In genomic region chr9:534886-535285, GRCh38 we compare ENCODE assay signal across 16 cellular contexts. TPM values are rescaled to one million over a fixed set of nuclear protein-coding genes. Genes with fewer than 3 reads are reported as not detected.
A peak's percentile ranks its signal among the peaks of the same experiment; 100 is the strongest.
DNase-seq lines count a peak whose midpoint lies in the region; ATAC-seq and TF ChIP-seq lines count a peak whose summit lies in the region.
"Had no signal": no experiment of that assay in that cellular context is flagged by ENCODE, and none has a peak within 500 bp of the region (broad histone marks: within the 10 kb centered on the region; RNA-seq: fewer than 3 reads in every experiment).

No MANE protein-coding gene starts in this region.

- no peaks in the 10 kb centered on the region for H3K36me3 Mint-ChIP-seq in stimulated activated effector memory CD8-positive, alpha-beta T cell treated with anti-CD3 and anti-CD28 coated beads, Interleukin-12 subunit alpha, Interleukin-12 subunit beta, amount 100 ng/mL, for 72 hours

- H3K4me1 ChIP-seq in PC-3 (ENCODE audit: insufficient read depth, low read length) (peaks cover 20% of the 10 kb centered on the region), tibial nerve (peaks cover 0 to 69% (median 22%) of the 10 kb centered on the region in 4 donors)
- H3K4me1 ChIP-seq: left lung had no signal

- no peaks in the 10 kb centered on the region for H3K4me1 Mint-ChIP-seq in stimulated activated effector memory CD8-positive, alpha-beta T cell treated with anti-CD3 and anti-CD28 coated beads, Interleukin-12 subunit alpha, Interleukin-12 subunit beta, amount 100 ng/mL, for 72 hours

- CTCF ChIA-PET in PC-3 (lab: Charles Lee) = no interaction called here

- peaks cover 54% of the 10 kb centered on the region for H3K79me2 ChIP-seq in PC-3 (ENCODE audit: low read length)

- H3F3A ChIP-seq in PC-3 (ENCODE audit: low read length, unreplicated experiment) = no peaks in the 10 kb centered on the region

- H2AFZ ChIP-seq in PC-3 (ENCODE audit: low read length) = no peak overlapping the region

- H3K9ac ChIP-seq in PC-3 (ENCODE audit: low read length) = no peak overlapping the region

- no peak overlapping the region for H3K4me3 Mint-ChIP-seq in stimulated activated effector memory CD8-positive, alpha-beta T cell treated with anti-CD3 and anti-CD28 coated beads, Interleukin-12 subunit alpha, Interleukin-12 subunit beta, amount 100 ng/mL, for 72 hours

- H3K27ac ChIP-seq in PC-3 (ENCODE audit: low read length) = 0 out of 2 replicates have a peak overlapping the region, but pooled peaks have one; percentile 9
- peak overlapping the region in 48 of 59 donors; percentile 3 to 91 (median 68) for H3K27ac ChIP-seq in dorsolateral prefrontal cortex
- peak overlapping the region; percentile 57 to 88 (median 73) for H3K27ac ChIP-seq in tibial nerve
- H3K27ac ChIP-seq: left lung, neutrophil had no signal

- H3K9me3 Mint-ChIP-seq in stimulated activated effector memory CD8-positive, alpha-beta T cell treated with anti-CD3 and anti-CD28 coated beads, Interleukin-12 subunit alpha, Interleukin-12 subunit beta, amount 100 ng/mL, for 72 hours = no peaks in the 10 kb centered on the region

- TF ChIP-seq CTCF in PC-3 (conservative IDR thresholded peaks at IDR 0.05; ENCODE audit: low read depth, low read length) (no peak), dorsolateral prefrontal cortex (IDR thresholded peaks at IDR 0.05 in 54 of 56, conservative IDR thresholded peaks at IDR 0.05 in 2 of 56; ENCODE audit: low read depth in 1 of 56, partially characterized antibody in 56 of 56) (peak in 3 of 56 donors; percentile 23 to 42 (median 25)), tibial nerve (IDR thresholded peaks at IDR 0.05) (no peak)

- POLR2A ChIA-PET in PC-3 (lab: Charles Lee; ENCODE audit: unreplicated experiment) = no interaction called here

- H3K9me2 ChIP-seq in PC-3 (replicated peaks; ENCODE audit: low read length) = no peaks in the 10 kb centered on the region

- DNase-seq in PC-3 (peak; percentile 60), dorsolateral prefrontal cortex (peak; percentile 22 to 87 (median 78)), medulla oblongata (ENCODE audit: extremely low spot score) (peak; percentile 94), tibial nerve (ENCODE audit: low spot score in 2 of 2) (peak in 1 of 2 donors; percentile 21), GM19240 (ENCODE audit: insufficient read length, low spot score) (no peak), GDM1 (lab: John Stamatoyannopoulos, UW) (no peak)
- DNase-seq in stimulated activated effector memory CD8-positive, alpha-beta T cell treated with anti-CD3 and anti-CD28 coated beads, Interleukin-12 subunit alpha, Interleukin-12 subunit beta, amount 100 ng/mL, for 72 hours (ENCODE audit: low spot score in 2 of 2) = no peak
- DNase-seq: activated CD4-positive, alpha-beta T cell treated with anti-CD3 and anti-CD28 coated beads for 4 hours; activated gamma-delta T cell; cortex of kidney; left lung; NCI-H1694; NK-92 treated with Interleukin-12 subunit alpha and Interleukin-12 subunit beta, amount 100 ng/mL, for 24 hours; stimulated activated CD4-positive, alpha-beta T cell treated with anti-CD3 and anti-CD28 coated beads, Interleukin-2, amount 100 ng/mL, for 48 hours; stimulated activated naive CD4-positive, alpha-beta T cell treated with Interleukin-2 at 50 U/mL for 16 hours had no signal

- TF ChIP-seq POLR2A in tibial nerve (IDR thresholded peaks at IDR 0.05) = no peak

- intact Hi-C loops in PC-3 (cut with micrococcal nuclease) (loop anchor here (5.0 kb wide), 1 partner anchor 227 kb away; no protein-coding TSS in a partner anchor), dorsolateral prefrontal cortex (cut with DNase I) (no loop called here)

- WGBS in tibial nerve, 2 donors = 36 to 50% methylated on average over 4 of the region's 4 CpGs

- H3K9me3 ChIP-seq in PC-3 (ENCODE audit: low read length) = no peaks in the 10 kb centered on the region
- no peaks in the 10 kb centered on the region for H3K9me3 ChIP-seq in tibial nerve
- H3K9me3 ChIP-seq: neutrophil had no signal

- H4K20me1 ChIP-seq in PC-3 (ENCODE audit: low read length) = no peaks in the 10 kb centered on the region

- ATAC-seq in PC-3 = peak; percentile 37
- ATAC-seq in stimulated activated effector memory CD8-positive, alpha-beta T cell treated with anti-CD3 and anti-CD28 coated beads, Interleukin-12 subunit alpha, Interleukin-12 subunit beta, amount 100 ng/mL, for 72 hours = no peak
- ATAC-seq: left lung had no signal

- no peak overlapping the region for H3K27ac Mint-ChIP-seq in stimulated activated effector memory CD8-positive, alpha-beta T cell treated with anti-CD3 and anti-CD28 coated beads, Interleukin-12 subunit alpha, Interleukin-12 subunit beta, amount 100 ng/mL, for 72 hours

- H3K4me3 ChIP-seq in PC-3 (ENCODE audit: low read length) = no peak overlapping the region
- H3K4me3 ChIP-seq in dorsolateral prefrontal cortex = peak overlapping the region in 26 of 59 donors; percentile 0 to 35 (median 13)
- peak overlapping the region in 1 of 4 donors; percentile 2 for H3K4me3 ChIP-seq in tibial nerve
- H3K4me3 ChIP-seq: left lung had no signal

- BruUV-seq in PC-3 (replicated peaks; lab: Mats Ljungman, UMichigan) = no TSS peak

- 0 out of 2 replicates have a peak overlapping the region, but pooled peaks have one; percentile 5 for H3K4me2 ChIP-seq in PC-3 (ENCODE audit: low read length)

- peak in 1 of 2 donors; percentile 62 for TF ChIP-seq EP300 in tibial nerve (IDR thresholded peaks at IDR 0.05)

- H3K27me3 ChIP-seq in PC-3 (ENCODE audit: low read length) (no peaks in the 10 kb centered on the region), dorsolateral prefrontal cortex (no peaks in the 10 kb centered on the region), tibial nerve (no peaks in the 10 kb centered on the region)
- H3K27me3 ChIP-seq: left lung had no signal

- H3K36me3 ChIP-seq in PC-3 (ENCODE audit: low read depth, low read length) (no peaks in the 10 kb centered on the region), tibial nerve (no peaks in the 10 kb centered on the region)
- H3K36me3 ChIP-seq: left lung, neutrophil had no signal

RNA-seq across cellular contexts. Expression of gene KANK1, which starts 30.4 kb away (rescaled TPM):
- total RNA-seq in PC-3 (2014; rRNA removed) (14.0 and 18.3 TPM in 2 replicates), dorsolateral prefrontal cortex (100 to 1,000 TPM in 1 of 120 experiments, 10 to 100 TPM in 119; 25.0 to 113 (median 49.1) TPM), tibial nerve (10 to 100 TPM; 54.9 to 61.8 (median 59.8) TPM)

Comparison
In these comparisons a context has a peak if more than half of its experiments do, and no peak if none do; other contexts are left out.
1. DNase-seq: peak in PC-3 (single experiment), dorsolateral prefrontal cortex (10 of 10) and medulla oblongata (single experiment); none in stimulated activated effector memory CD8-positive, alpha-beta T cell treated with anti-CD3 and anti-CD28 coated beads, Interleukin-12 subunit alpha, Interleukin-12 subunit beta, amount 100 ng/mL, for 72 hours (0 of 2), GM19240 (single experiment) and GDM1 (single experiment).
2. H3K27ac ChIP-seq: peak in every context shown above with its lines; median percentile 73 in tibial nerve; 68 in dorsolateral prefrontal cortex; 9 in PC-3.